ENCODE assay signal across 16 cellular contexts in genomic region chr13:94176576-94176975, GRCh38.
DNase-seq lines count a peak whose midpoint lies in the region; ATAC-seq and TF ChIP-seq lines count a peak whose summit lies in the region.
"Had no signal": no experiment of that assay in that cellular context is flagged by ENCODE, and none has a peak within 500 bp of the region (broad histone marks: within the 10 kb centered on the region; RNA-seq: fewer than 3 reads in every experiment).

No MANE protein-coding gene starts in this region.

- ATAC-seq in HG02885 (IDR thresholded peaks at IDR 0.05; ENCODE audit: poor library complexity, unreplicated experiment): no peak
- ATAC-seq in psoas muscle: no peak

- H4K20me1 ChIP-seq in Karpas-422 (ENCODE audit: insufficient read depth, low read depth, low read length): no peaks in the 10 kb centered on the region

- intact Hi-C loops in psoas muscle (cut with DNase I): no loop called here

- H3K4me1 Mint-ChIP-seq in nephron: peaks cover 13% of the 10 kb centered on the region

- TF ChIP-seq CTCF in astrocyte of the spinal cord (IDR thresholded peaks at IDR 0.05; ENCODE audit: low read depth, low read length): no peak
- TF ChIP-seq CTCF in nephron (IDR thresholded peaks at IDR 0.05; ENCODE audit: unreplicated experiment in 3 of 3): no peak
- no peak for TF ChIP-seq CTCF in psoas muscle (IDR thresholded peaks at IDR 0.05)

- H2AFZ ChIP-seq in Karpas-422 (ENCODE audit: low read length): no peak overlapping the region

- H3K79me2 ChIP-seq in Karpas-422 (ENCODE audit: low read length): no peaks in the 10 kb centered on the region

- no peak overlapping the region for H3K4me3 Mint-ChIP-seq in nephron
- H3K4me3 Mint-ChIP-seq: CD14-positive monocyte had no signal

- no peak overlapping the region for H3K9ac ChIP-seq in Karpas-422 (ENCODE audit: low read length)
- H3K9ac ChIP-seq: SK-N-SH had no signal

- H3K36me3 Mint-ChIP-seq in nephron (ENCODE audit: low read depth): no peaks in the 10 kb centered on the region
- H3K36me3 Mint-ChIP-seq: CD14-positive monocyte had no signal

- no peak overlapping the region for H3K4me2 ChIP-seq in Karpas-422 (ENCODE audit: low read depth, low read length, poor library complexity, severe bottlenecking)
- H3K4me2 ChIP-seq: SK-N-SH had no signal

- WGBS in psoas muscle, 3 donors: 65 to 73% (median 67%) methylated on average over 5 of the region's 5 CpGs

- H3K27me3 ChIP-seq in Karpas-422 (ENCODE audit: low read length) (no peaks in the 10 kb centered on the region), psoas muscle (ENCODE audit: insufficient read depth in 3 of 3, low read length in 2 of 3) (no peaks in the 10 kb centered on the region)

- in situ Hi-C loops in astrocyte of the spinal cord (cut with HindIII; ENCODE audit: low sequenced_read_pairs): no loop called here

- H3K9me3 ChIP-seq in Karpas-422 (ENCODE audit: low read length) (no peaks in the 10 kb centered on the region; the same call in 1 of the 2 replicates), psoas muscle (no peaks in the 10 kb centered on the region)
- H3K9me3 ChIP-seq: SK-N-SH had no signal

- H3K4me3 ChIP-seq in astrocyte of the spinal cord (ENCODE audit: low read depth, low read length): no peak overlapping the region
- H3K4me3 ChIP-seq in Karpas-422 (ENCODE audit: low read length): no peak overlapping the region
- H3K4me3 ChIP-seq in psoas muscle: no peak overlapping the region

- H3K4me1 ChIP-seq in Karpas-422 (ENCODE audit: low read length) (no peaks in the 10 kb centered on the region), psoas muscle (no peaks in the 10 kb centered on the region)

- H3K27ac Mint-ChIP-seq in nephron: peak overlapping the region in 2 of 3 experiments; percentile 8 to 83

- H3K27me3 Mint-ChIP-seq in nephron (ENCODE audit: low read depth): no peaks in the 10 kb centered on the region

- no peaks in the 10 kb centered on the region for H3K9me2 ChIP-seq in Karpas-422 (replicated peaks; ENCODE audit: insufficient read depth, low read length)
- H3K9me2 ChIP-seq: SK-N-SH had no signal

- H3K27ac ChIP-seq in Karpas-422 (ENCODE audit: low read length): no peak overlapping the region
- no peak overlapping the region for H3K27ac ChIP-seq in psoas muscle

- no peaks in the 10 kb centered on the region for H3K36me3 ChIP-seq in Karpas-422 (ENCODE audit: insufficient read depth, low read length)
- no peaks in the 10 kb centered on the region for H3K36me3 ChIP-seq in psoas muscle (ENCODE audit: insufficient read depth in 1 of 2, low read depth in 1 of 2)

- DNase-seq in CD1c-positive myeloid dendritic cell (ENCODE audit: extremely low spot score) (peak; percentile 11), NOMO-1 (lab: John Stamatoyannopoulos, UW; ENCODE audit: unreplicated experiment in 2 of 2) (peak; percentile 20 to 92), astrocyte of the spinal cord (ENCODE audit: low read depth, low spot score) (peak; percentile 12), Karpas-422 (no peak), cerebellum (ENCODE audit: low spot score) (no peak), psoas muscle (no peak)
- DNase-seq: COR-L47, H7, NCI-H1436, NCI-H2029, NCI-H774, Right ventricle myocardium superior, SK-N-SH had no signal

- H3K9me3 Mint-ChIP-seq in nephron: no peaks in the 10 kb centered on the region

Comparison
In these comparisons a context has a peak if more than half of its experiments do, and no peak if none do; other contexts are left out.
1. DNase-seq: peak in CD1c-positive myeloid dendritic cell (single experiment), NOMO-1 (2 of 2) and astrocyte of the spinal cord (single experiment); none in Karpas-422 (single experiment), cerebellum (single experiment) and psoas muscle (0 of 2).